ENCODE assay signal across 1 cellular context in genomic region chr7:135156290-135156689, GRCh38.
TF ChIP-seq lines count a peak whose summit lies in the region.

No MANE protein-coding gene starts in this region.

TF ChIP-seq in K562, 482 proteins besides CTCF, POLR2A, EP300 and RAD21 (continued from another document):
- TF ChIP-seq MGA (IDR thresholded peaks at IDR 0.05): 0 out of 2 replicates have a peak, but pooled peaks have one; percentile 8
- no peak for TF ChIP-seq ZNF134 (CRISPR knock-in tag; conservative IDR thresholded peaks at IDR 0.05)
- no peak for TF ChIP-seq CBFA2T2 (conservative IDR thresholded peaks at IDR 0.05)
- TF ChIP-seq ILF3 (IDR thresholded peaks at IDR 0.05; ENCODE audit: borderline replicate concordance): no peak
- no peak for TF ChIP-seq NCOA1 (IDR thresholded peaks at IDR 0.05; ENCODE audit: low read depth)
- peak; percentile 43; the same call in 1 of the 2 replicates for TF ChIP-seq LEF1 (IDR thresholded peaks at IDR 0.05)
- TF ChIP-seq CREB1 (IDR thresholded peaks at IDR 0.05): no peak
- TF ChIP-seq CREB1 (CRISPR knock-in tag; IDR thresholded peaks at IDR 0.05): no peak
- 0 out of 2 replicates have a peak, but pooled peaks have one; percentile 15 for TF ChIP-seq ZFP30 (CRISPR knock-in tag; IDR thresholded peaks at IDR 0.05; ENCODE audit: borderline replicate concordance)
- TF ChIP-seq, protein P1, sequence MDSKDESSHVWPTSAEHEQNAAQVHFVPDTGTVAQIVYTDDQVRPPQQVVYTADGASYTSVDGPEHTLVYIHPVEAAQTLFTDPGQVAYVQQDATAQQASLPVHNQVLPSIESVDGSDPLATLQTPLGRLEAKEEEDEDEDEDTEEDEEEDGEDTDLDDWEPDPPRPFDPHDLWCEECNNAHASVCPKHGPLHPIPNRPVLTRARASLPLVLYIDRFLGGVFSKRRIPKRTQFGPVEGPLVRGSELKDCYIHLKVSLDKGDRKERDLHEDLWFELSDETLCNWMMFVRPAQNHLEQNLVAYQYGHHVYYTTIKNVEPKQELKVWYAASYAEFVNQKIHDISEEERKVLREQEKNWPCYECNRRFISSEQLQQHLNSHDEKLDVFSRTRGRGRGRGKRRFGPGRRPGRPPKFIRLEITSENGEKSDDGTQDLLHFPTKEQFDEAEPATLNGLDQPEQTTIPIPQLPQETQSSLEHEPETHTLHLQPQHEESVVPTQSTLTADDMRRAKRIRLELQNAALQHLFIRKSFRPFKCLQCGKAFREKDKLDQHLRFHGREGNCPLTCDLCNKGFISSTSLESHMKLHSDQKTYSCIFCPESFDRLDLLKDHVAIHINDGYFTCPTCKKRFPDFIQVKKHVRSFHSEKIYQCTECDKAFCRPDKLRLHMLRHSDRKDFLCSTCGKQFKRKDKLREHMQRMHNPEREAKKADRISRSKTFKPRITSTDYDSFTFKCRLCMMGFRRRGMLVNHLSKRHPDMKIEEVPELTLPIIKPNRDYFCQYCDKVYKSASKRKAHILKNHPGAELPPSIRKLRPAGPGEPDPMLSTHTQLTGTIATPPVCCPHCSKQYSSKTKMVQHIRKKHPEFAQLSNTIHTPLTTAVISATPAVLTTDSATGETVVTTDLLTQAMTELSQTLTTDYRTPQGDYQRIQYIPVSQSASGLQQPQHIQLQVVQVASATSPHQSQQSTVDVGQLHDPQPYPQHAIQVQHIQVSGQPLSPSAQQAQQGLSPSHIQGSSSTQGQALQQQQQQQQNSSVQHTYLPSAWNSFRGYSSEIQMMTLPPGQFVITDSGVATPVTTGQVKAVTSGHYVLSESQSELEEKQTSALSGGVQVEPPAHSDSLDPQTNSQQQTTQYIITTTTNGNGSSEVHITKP (IDR thresholded peaks at IDR 0.05; ENCODE audit: partially characterized antibody): no peak
- no peak for TF ChIP-seq SAFB2 (IDR thresholded peaks at IDR 0.05; ENCODE audit: borderline replicate concordance, low read depth, low read length, severe bottlenecking)
- TF ChIP-seq MLX (CRISPR knock-in tag; conservative IDR thresholded peaks at IDR 0.05): no peak
TF ChIP-seq in K562: peak in this region for 19.
